In genomic region chr1:40712997-40713396, GRCh38 we compare ENCODE assay signal across 9 cellular contexts. TPM values are rescaled to one million over a fixed set of nuclear protein-coding genes. Genes with fewer than 3 reads are reported as not detected.
DNase-seq lines count a peak whose midpoint lies in the region; ATAC-seq and TF ChIP-seq lines count a peak whose summit lies in the region.
"Had no signal": no experiment of that assay in that cellular context is flagged by ENCODE, and none has a peak within 500 bp of the region (broad histone marks: within the 10 kb centered on the region; RNA-seq: fewer than 3 reads in every experiment).

No MANE protein-coding gene starts in this region.

- H3K4me3 ChIP-seq in GM23338 = no peak overlapping the region
- H3K4me3 ChIP-seq in mesendoderm (ENCODE audit: low read length) = no peak overlapping the region
- H3K4me3 ChIP-seq in aorta (ENCODE audit: low read length in 2 of 2) = no peak overlapping the region

- H4K8ac ChIP-seq in mesendoderm (ENCODE audit: low read depth, low read length) = no peak overlapping the region

- H2BK15ac ChIP-seq in mesendoderm (replicated peaks; ENCODE audit: low read depth) = no peak overlapping the region

- H3K4me1 ChIP-seq in GM23338 (ENCODE audit: insufficient read depth) (peaks cover 25% of the 10 kb centered on the region), mesendoderm (ENCODE audit: control insufficient read depth, low read depth, low read length) (no peaks in the 10 kb centered on the region), aorta (ENCODE audit: control insufficient read depth in 1 of 2, insufficient read depth in 2 of 2, low read length in 2 of 2) (peaks cover 3 to 7% of the 10 kb centered on the region in 2 donors)

- intact Hi-C loops in aorta (cut with DNase I) = no loop called here

- no peak overlapping the region for H2BK120ac ChIP-seq in mesendoderm (ENCODE audit: low read depth, low read length)

- ATAC-seq in WTC11 (no peak), GM23338 (no peak), aorta (ENCODE audit: low FRiP score) (no peak)

- no peak overlapping the region for H3K23ac ChIP-seq in mesendoderm (ENCODE audit: low read length)

- H3K27me3 ChIP-seq in GM23338 (ENCODE audit: insufficient read depth) (no peaks in the 10 kb centered on the region), mesendoderm (ENCODE audit: insufficient read depth, low read length, poor library complexity) (no peaks in the 10 kb centered on the region), aorta (ENCODE audit: control insufficient read depth in 1 of 2, insufficient read depth in 2 of 2, low read length in 1 of 2) (no peaks in the 10 kb centered on the region)

- H2AK5ac ChIP-seq in mesendoderm (ENCODE audit: low read length) = no peak overlapping the region

- no peaks in the 10 kb centered on the region for H3K9me3 ChIP-seq in aorta (ENCODE audit: control insufficient read depth, low read length)

- H3K36me3 ChIP-seq in GM23338 (ENCODE audit: insufficient read depth) = no peaks in the 10 kb centered on the region
- H3K36me3 ChIP-seq in mesendoderm (ENCODE audit: control insufficient read depth, insufficient read depth, low read length) = no peaks in the 10 kb centered on the region
- no peaks in the 10 kb centered on the region for H3K36me3 ChIP-seq in aorta (ENCODE audit: control insufficient read depth in 1 of 2, insufficient read depth in 2 of 2, low read length in 1 of 2)

- no peaks in the 10 kb centered on the region for H3K27me3 Mint-ChIP-seq in WTC11 (ENCODE audit: low read depth)
- peaks cover 4% of the 10 kb centered on the region for H3K27me3 Mint-ChIP-seq in GM23338 (ENCODE audit: insufficient read depth, low read depth, poor library complexity)

- POLR2A ChIA-PET in WTC11 (lab: Charles Lee) = no interaction called here

- H3K4ac ChIP-seq in mesendoderm (ENCODE audit: low read depth, low read length) = no peak overlapping the region

- 0 out of 2 replicates have a peak, but pooled peaks cover 4% of the 10 kb centered on the region for H4K20me1 ChIP-seq in GM23338 (replicated peaks; ENCODE audit: insufficient read depth)

- no peaks in the 10 kb centered on the region for H3K9me3 Mint-ChIP-seq in WTC11
- no peaks in the 10 kb centered on the region for H3K9me3 Mint-ChIP-seq in GM23338

- peaks cover 91% of the 10 kb centered on the region for H3K79me2 ChIP-seq in GM23338 (replicated peaks; ENCODE audit: insufficient read depth)
- H3K79me2 ChIP-seq in mesendoderm (ENCODE audit: control insufficient read depth, insufficient read depth, low read length) = peaks cover 27% of the 10 kb centered on the region

- no peak overlapping the region for H3K4me2 ChIP-seq in GM23338
- H3K4me2 ChIP-seq in mesendoderm (ENCODE audit: low read length) = no peak overlapping the region
- H3K4me2 ChIP-seq: KMS-11 had no signal

- DNase-seq in AML-193 (lab: John Stamatoyannopoulos, UW) = peak; percentile 63 to 79
- DNase-seq in GM20000 (ENCODE audit: low spot score) = peak; percentile 23
- no peak for DNase-seq in WTC11 (ENCODE audit: low spot score)
- peak; percentile 77 to 91 for DNase-seq in lung microvascular endothelial cell (ENCODE audit: low read depth in 2 of 2)
- no peak for DNase-seq in GM23338 (ENCODE audit: low spot score)
- DNase-seq in mesendoderm = no peak
- no peak for DNase-seq in aorta
- DNase-seq in SK-N-DZ (ENCODE audit: low spot score) = no peak

- H3K79me1 ChIP-seq in mesendoderm (ENCODE audit: low read length) = peaks cover 4% of the 10 kb centered on the region

- TF ChIP-seq CTCF in GM20000 (IDR thresholded peaks at IDR 0.05; ENCODE audit: extremely low read depth, missing control alignments) (no peak), WTC11 (IDR thresholded peaks at IDR 0.05) (no peak), GM23338 (conservative IDR thresholded peaks at IDR 0.05; ENCODE audit: low read depth in 2 of 2) (no peak)

- no peak overlapping the region for H2AFZ ChIP-seq in GM23338

- H3K18ac ChIP-seq in mesendoderm (ENCODE audit: low read length) = no peak overlapping the region

- H3K56ac ChIP-seq in mesendoderm (ENCODE audit: low read length) = no peak overlapping the region

- H3K27ac ChIP-seq in GM23338 (ENCODE audit: low read depth) = no peak overlapping the region
- H3K27ac ChIP-seq in mesendoderm (ENCODE audit: low read depth, low read length) = no peak overlapping the region
- H3K27ac ChIP-seq in aorta (ENCODE audit: low read depth in 1 of 2, low read length in 2 of 2) = no peak overlapping the region
- H3K27ac ChIP-seq: KMS-11 had no signal

- no peak overlapping the region for H4K5ac ChIP-seq in mesendoderm (ENCODE audit: low read length)

- H3K4me3 Mint-ChIP-seq in WTC11 = no peak overlapping the region
- H3K4me3 Mint-ChIP-seq in GM23338 = no peak overlapping the region

- peak overlapping the region; percentile 43; the same call in 1 of the 2 replicates for H3K27ac Mint-ChIP-seq in WTC11
- H3K27ac Mint-ChIP-seq in GM23338 = no peak overlapping the region

- H3K4me1 Mint-ChIP-seq in WTC11 (peaks cover 38% of the 10 kb centered on the region), GM23338 (peaks cover 34% of the 10 kb centered on the region)

- no peaks in the 10 kb centered on the region for H3F3A ChIP-seq in GM23338 (replicated peaks; ENCODE audit: low read depth)

- no peak overlapping the region for H3K9ac ChIP-seq in mesendoderm (ENCODE audit: low read length)
- H3K9ac ChIP-seq: KMS-11 had no signal

- H3K36me3 Mint-ChIP-seq in WTC11 (peaks cover 9% of the 10 kb centered on the region), GM23338 (ENCODE audit: low read depth) (peaks cover 11% of the 10 kb centered on the region; the same call in 2 of the 3 replicates)

- no peak overlapping the region for H2BK5ac ChIP-seq in mesendoderm (ENCODE audit: low read length)

- CTCF ChIA-PET in WTC11 (lab: Charles Lee) = no interaction called here

- no peaks in the 10 kb centered on the region for H3K9me2 ChIP-seq in GM23338 (ENCODE audit: insufficient read depth)

TF ChIP-seq in WTC11, 78 proteins besides CTCF, POLR2A, EP300 and RAD21 (continues in another document):
- TF ChIP-seq ZNF416 (CRISPR knock-in tag; IDR thresholded peaks at IDR 0.05) = no peak
- no peak for TF ChIP-seq RELA (CRISPR knock-in tag; IDR thresholded peaks at IDR 0.05; ENCODE audit: borderline replicate concordance)
- no peak for TF ChIP-seq SOX15 (CRISPR knock-in tag; IDR thresholded peaks at IDR 0.05)
- no peak for TF ChIP-seq E2F5 (CRISPR knock-in tag; IDR thresholded peaks at IDR 0.05)
- no peak for TF ChIP-seq FOXP1 (CRISPR knock-in tag; IDR thresholded peaks at IDR 0.05; ENCODE audit: borderline replicate concordance)

RNA-seq across cellular contexts. Expression of gene NFYC, which starts 21.5 kb away (rescaled TPM):
- total RNA-seq in WTC11 (2021) (46.5 to 47.5 TPM (median 47.4 TPM) in 3 replicates), lung microvascular endothelial cell (11.3 and 14.5 TPM in 2 replicates), aorta (10 to 100 TPM; 39.1 to 56.4 TPM)
- total RNA-seq in GM23338 (2014; rRNA removed; shearing (Covaris generic)) = 37.8 and 42.7 TPM in 2 replicates
- polyA plus RNA-seq in GM23338 (2016; fragmentation: Nextera tagmentation; extraction: Ambion mirVana) (34.5 and 36.2 TPM in 2 replicates), aorta (10 to 100 TPM; 21.3 to 36.2 TPM)
- polyA plus RNA-seq in mesendoderm (2013, experiment 1 of 2) = 60.3 TPM
- polyA plus RNA-seq in mesendoderm (2013, experiment 2 of 2) = 58.2 TPM
- 30.5 and 44.8 TPM in 2 replicates for polyA plus RNA-seq in SK-N-DZ (2014; cell fraction: cytosol; rRNA removed)
- 22.8 and 36.0 TPM in 2 replicates for polyA plus RNA-seq in SK-N-DZ (2014; cell fraction: nucleus; rRNA removed)

RNA-seq across cellular contexts. Expression of gene RIMS3, which starts 47.5 kb away (rescaled TPM):
- total RNA-seq in WTC11 (2021) (19.8 to 19.9 TPM (median 19.8 TPM) in 3 replicates), lung microvascular endothelial cell (0.20 and 0.22 TPM in 2 replicates), aorta (10 to 100 TPM; 16.7 to 18.3 TPM)
- 19.7 and 27.2 TPM in 2 replicates for total RNA-seq in GM23338 (2014; rRNA removed; shearing (Covaris generic))
- polyA plus RNA-seq in GM23338 (2016; fragmentation: Nextera tagmentation; extraction: Ambion mirVana) (6.9 and 8.7 TPM in 2 replicates), aorta (1 to 10 TPM; 4.9 to 6.2 TPM)
- polyA plus RNA-seq in mesendoderm (2013, experiment 1 of 2) = 2.9 TPM
- polyA plus RNA-seq in mesendoderm (2013, experiment 2 of 2) = 2.7 TPM
- 60.3 and 81.1 TPM in 2 replicates for polyA plus RNA-seq in SK-N-DZ (2014; cell fraction: cytosol; rRNA removed)
- polyA plus RNA-seq in SK-N-DZ (2014; cell fraction: nucleus; rRNA removed) = 102 and 112 TPM in 2 replicates

Comparison
In these comparisons a context has a peak if more than half of its experiments do, and no peak if none do; other contexts are left out.
1. DNase-seq: peak in AML-193 (2 of 2), GM20000 (single experiment) and lung microvascular endothelial cell (2 of 2); none in WTC11 (single experiment), GM23338 (single experiment), mesendoderm (single experiment), aorta (0 of 2) and SK-N-DZ (single experiment).
2. RNA of gene RIMS3, which starts 47.5 kb away (total RNA-seq): 19.7 to 27.2 TPM in GM23338, 19.8 to 19.9 TPM in WTC11 and 16.7 to 18.3 TPM in aorta; 0.20 to 0.22 TPM in lung microvascular endothelial cell; every median in the first group is over 10 times any median in the second.